In the genomic region with DNA sequence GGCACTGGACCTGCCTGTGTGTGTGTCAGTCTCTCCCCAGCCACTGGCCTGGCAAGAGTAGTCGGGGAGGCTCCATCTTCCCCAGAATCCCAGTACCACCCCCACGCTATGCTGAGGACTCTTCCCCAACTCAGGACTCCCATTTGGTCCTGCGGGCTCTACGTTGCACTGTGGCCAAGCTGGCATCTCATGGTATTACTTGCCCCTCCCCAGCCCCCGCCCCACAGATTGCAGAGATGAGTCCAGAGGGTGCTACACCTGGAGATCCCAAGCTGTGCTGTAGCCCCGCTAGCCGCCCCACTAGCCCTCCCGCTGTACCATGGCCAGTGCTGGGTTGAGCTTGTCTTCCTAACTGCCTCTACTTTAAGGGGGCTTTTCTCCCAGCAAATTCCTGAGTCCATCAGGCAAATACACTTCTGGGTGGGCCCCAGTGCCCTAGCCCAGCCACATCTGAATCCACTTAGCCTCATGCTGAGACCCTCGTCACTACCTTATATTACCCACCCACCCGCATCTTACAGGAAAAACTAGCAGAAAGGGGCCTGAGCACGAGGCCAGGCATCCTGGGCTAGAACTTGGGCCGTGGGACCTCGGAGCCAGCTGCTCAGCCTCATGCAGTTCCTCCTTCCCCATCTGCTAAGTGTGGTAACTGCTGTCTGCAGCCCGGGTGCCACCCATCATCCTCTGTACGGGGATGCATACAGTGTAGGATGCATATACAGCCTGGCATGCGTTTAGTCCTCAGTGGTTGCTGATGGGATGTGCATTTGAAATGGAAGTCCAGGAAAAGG, we compare ENCODE assay signal across 34 cellular contexts.
"Had no signal": no experiment of that assay in that cellular context is flagged by ENCODE, and none has a peak within 500 bp of the region (broad histone marks: within the 10 kb centered on the region; RNA-seq: fewer than 3 reads in every experiment).

No MANE protein-coding gene starts in this region.

- H3K9ac ChIP-seq: KMS-11 had no signal

- H3K4me1 Mint-ChIP-seq: activated T-helper 17 cell treated with anti-CD3 and anti-CD28 coated beads, Interleukin-2, amount 50 U/mL, for 72 hours had no signal

- H3K27me3 ChIP-seq: adrenal gland, body of pancreas, breast epithelium, Peyer's patch had no signal

- H3K4me3 Mint-ChIP-seq: activated CD8-positive, alpha-beta T cell treated with anti-CD3 and anti-CD28 coated beads for 36 hours; activated naive CD4-positive, alpha-beta T cell treated with anti-CD3 and anti-CD28 coated beads for 36 hours; activated T-cell treated with anti-CD3 and anti-CD28 coated beads, Interleukin-2, amount 50 U/mL, for 72 hours; activated T-helper 17 cell treated with anti-CD3 and anti-CD28 coated beads, Interleukin-2, amount 50 U/mL, for 72 hours had no signal

- H3K9me3 ChIP-seq: adrenal gland, body of pancreas, breast epithelium, Peyer's patch had no signal

- DNase-seq: activated CD4-positive, alpha-beta T cell treated with anti-CD3 and anti-CD28 coated beads for 1 hour; activated CD4-positive, alpha-beta T cell treated with anti-CD3 and anti-CD28 coated beads for 48 hours; activated CD4-positive, CD25-positive, alpha-beta regulatory T cell; activated CD8-positive, alpha-beta T cell treated with anti-CD3 and anti-CD28 coated beads for 36 hours; activated gamma-delta T cell treated with Interleukin-2 at 50 U/mL for 16 hours; activated naive CD4-positive, alpha-beta T cell treated with anti-CD3 and anti-CD28 coated beads for 36 hours; activated T-cell treated with anti-CD3 and anti-CD28 coated beads, Interleukin-2, amount 50 U/mL, for 1 hour; activated T-cell treated with anti-CD3 and anti-CD28 coated beads, Interleukin-2, amount 50 U/mL, for 72 hours; adrenal gland; body of pancreas; cerebellar nuclear complex; MM.1S; MV-4-11; NCI-H1092; NCI-H1436 treated with DMSO at 0.1 percent for 48 hours; NCI-H187 treated with DMSO at 0.1 percent for 48 hours; NCI-H2081 treated with DMSO at 0.1 percent for 48 hours; NCI-H510A; NCI-H526; NCI-H748 treated with DMSO at 0.1 percent for 48 hours; NK-92 treated with Interleukin-12 subunit alpha and Interleukin-12 subunit beta, amount 100 ng/mL, for 24 hours; PC-3; RPMI8226; SIG-M5; T-helper 1 cell; T-helper 2 cell; T-helper 9 cell; WERI-Rb-1 had no signal

- H3K36me3 ChIP-seq: adrenal gland, breast epithelium, Peyer's patch, WERI-Rb-1 had no signal

- ATAC-seq: activated CD8-positive, alpha-beta T cell treated with anti-CD3 and anti-CD28 coated beads for 36 hours; activated naive CD4-positive, alpha-beta T cell treated with anti-CD3 and anti-CD28 coated beads, Interleukin-2, amount 50 U/mL, for 72 hours; activated T-cell treated with anti-CD3 and anti-CD28 coated beads, Interleukin-2, amount 50 U/mL, for 72 hours; activated T-helper 17 cell treated with anti-CD3 and anti-CD28 coated beads, Interleukin-2, amount 50 U/mL, for 72 hours; body of pancreas; PC-3; SK-N-SH treated with all-trans-retinoic acid at 6 μM for 48 hours had no signal

- H3K27me3 Mint-ChIP-seq: activated CD8-positive, alpha-beta T cell treated with anti-CD3 and anti-CD28 coated beads for 36 hours; activated T-helper 17 cell treated with anti-CD3 and anti-CD28 coated beads, Interleukin-2, amount 50 U/mL, for 72 hours had no signal

- H3K27ac Mint-ChIP-seq: activated CD8-positive, alpha-beta T cell treated with anti-CD3 and anti-CD28 coated beads for 36 hours; activated naive CD4-positive, alpha-beta T cell treated with anti-CD3 and anti-CD28 coated beads for 36 hours; activated naive CD4-positive, alpha-beta T cell treated with anti-CD3 and anti-CD28 coated beads, Interleukin-2, amount 50 U/mL, for 72 hours; activated T-cell treated with anti-CD3 and anti-CD28 coated beads, Interleukin-2, amount 50 U/mL, for 72 hours; activated T-helper 17 cell treated with anti-CD3 and anti-CD28 coated beads, Interleukin-2, amount 50 U/mL, for 72 hours had no signal

- H3K36me3 Mint-ChIP-seq: activated naive CD4-positive, alpha-beta T cell treated with anti-CD3 and anti-CD28 coated beads, Interleukin-2, amount 50 U/mL, for 72 hours had no signal

- H3K4me3 ChIP-seq: adrenal gland, body of pancreas, breast epithelium, Peyer's patch had no signal

- H3K4me2 ChIP-seq: KMS-11 had no signal

- H3K9me3 Mint-ChIP-seq: activated CD8-positive, alpha-beta T cell treated with anti-CD3 and anti-CD28 coated beads for 36 hours; activated naive CD4-positive, alpha-beta T cell treated with anti-CD3 and anti-CD28 coated beads for 36 hours; activated naive CD4-positive, alpha-beta T cell treated with anti-CD3 and anti-CD28 coated beads, Interleukin-2, amount 50 U/mL, for 72 hours; activated T-cell treated with anti-CD3 and anti-CD28 coated beads, Interleukin-2, amount 50 U/mL, for 72 hours; activated T-helper 17 cell treated with anti-CD3 and anti-CD28 coated beads, Interleukin-2, amount 50 U/mL, for 72 hours had no signal

- H3K4me1 ChIP-seq: body of pancreas, breast epithelium, Peyer's patch had no signal

- H3K27ac ChIP-seq: adrenal gland, body of pancreas, breast epithelium, KMS-11, Peyer's patch, WERI-Rb-1 had no signal
